In genomic region chr11:776459-777287, GRCh38 we compare ENCODE assay signal across 8 cellular contexts. TPM values are rescaled to one million over a fixed set of nuclear protein-coding genes. Genes with fewer than 3 reads are reported as not detected.
DNase-seq lines count a peak whose midpoint lies in the region; ATAC-seq and TF ChIP-seq lines count a peak whose summit lies in the region.

No MANE protein-coding gene starts in this region.

- TF ChIP-seq POLR2A in breast epithelium (IDR thresholded peaks at IDR 0.05), result no peak

- H3K4me3 ChIP-seq in GM12875 (ENCODE audit: low read depth, low read length) (peak overlapping the region; percentile 83), breast epithelium (peak overlapping the region; percentile 89 to 99 (median 96)), subcutaneous abdominal adipose tissue (ENCODE audit: low read depth in 1 of 5, low read length in 5 of 5) (peak overlapping the region in 4 of 5 donors; percentile 67 to 84 (median 77))

- H3K27me3 ChIP-seq in breast epithelium (no peaks in the 10 kb centered on the region), subcutaneous abdominal adipose tissue (ENCODE audit: control insufficient read depth in 5 of 5, insufficient read depth in 4 of 5, low read length in 5 of 5) (no peaks in the 10 kb centered on the region)

- ATAC-seq in HG02840 (IDR thresholded peaks at IDR 0.05; ENCODE audit: low FRiP score, unreplicated experiment), result peak; percentile 33
- ATAC-seq in left colon, result peak; percentile 45

- H3K9ac ChIP-seq in subcutaneous abdominal adipose tissue (ENCODE audit: low read length in 5 of 5), result peak overlapping the region in 4 of 5 donors; percentile 72 to 89 (median 82)

- DNase-seq in 8988T, result peak; percentile 91
- peak; percentile 24 for DNase-seq in NOMO-1 treated with DMSO at 0.1 percent for 48 hours (lab: John Stamatoyannopoulos, UW; ENCODE audit: unreplicated experiment)
- DNase-seq in breast epithelium (ENCODE audit: low spot score in 2 of 2), result no peak
- DNase-seq in left colon, result peak in 1 of 2 donors; percentile 57
- DNase-seq in globus pallidus (ENCODE audit: low spot score), result no peak

- H3K36me3 ChIP-seq in breast epithelium (no peaks in the 10 kb centered on the region), subcutaneous abdominal adipose tissue (ENCODE audit: control insufficient read depth in 5 of 5, insufficient read depth in 5 of 5, low read length in 5 of 5) (peaks cover 0 to 35% (median 22%) of the 10 kb centered on the region in 5 donors)

- H3K27ac ChIP-seq in breast epithelium (peak overlapping the region; percentile 81 to 89), subcutaneous abdominal adipose tissue (ENCODE audit: low read depth, low read length) (no peak overlapping the region)

- H3K9me3 ChIP-seq in breast epithelium, result no peaks in the 10 kb centered on the region
- H3K9me3 ChIP-seq in subcutaneous abdominal adipose tissue (ENCODE audit: control insufficient read depth in 5 of 5, low read length in 5 of 5), result no peaks in the 10 kb centered on the region

- intact Hi-C loops in breast epithelium (cut with DNase I; ENCODE audit: low total_unique reads), result loop anchor here (10.0 kb wide), 1 partner anchor 212 kb away; the partner anchor contains the start of genes LMNTD2 and RASSF7
- intact Hi-C loops in left colon (cut with DNase I, micrococcal nuclease), result no loop called here

- H3K4me1 ChIP-seq in breast epithelium, result peaks cover 7 to 12% of the 10 kb centered on the region in 2 donors
- peaks cover 3 to 54% (median 35%) of the 10 kb centered on the region in 5 donors for H3K4me1 ChIP-seq in subcutaneous abdominal adipose tissue (ENCODE audit: control insufficient read depth in 5 of 5, insufficient read depth in 5 of 5, low read length in 5 of 5)

- 0 out of 2 replicates have a peak, but pooled peaks have one; percentile 6 for TF ChIP-seq CTCF in GM12875 (IDR thresholded peaks at IDR 0.05; ENCODE audit: borderline replicate concordance, insufficient read depth, low read depth, low read length)
- TF ChIP-seq CTCF in breast epithelium (IDR thresholded peaks at IDR 0.05), result no peak

RNA-seq across cellular contexts. Expression of gene GATD1, which starts 0.6 kb away (rescaled TPM):
- total RNA-seq in breast epithelium, result 10 to 100 TPM in 2 of 3 donors, 1 to 10 TPM in 1; 9.9 to 17.4 (median 16.4) TPM
- total RNA-seq in left colon, result 10 to 100 TPM; 49.2 to 60.2 TPM

RNA-seq across cellular contexts. Expression of gene CEND1, which starts 13.2 kb away (rescaled TPM):
- total RNA-seq in breast epithelium (not detected), left colon (under 1 TPM in 1 of 2 donors, not detected in 1; 0.36 TPM)

RNA-seq across cellular contexts. Expression of gene SLC25A22, which starts 21.4 kb away (rescaled TPM):
- total RNA-seq in breast epithelium, result 10 to 100 TPM in 1 of 3 donors, 1 to 10 TPM in 2; 2.7 to 11.5 (median 4.7) TPM
- total RNA-seq in left colon, result 10 to 100 TPM; 16.0 to 16.8 TPM

RNA-seq across cellular contexts. Expression of gene PIDD1, which starts 28.4 kb away (rescaled TPM):
- 10 to 100 TPM; 10.2 to 17.3 (median 16.7) TPM for total RNA-seq in breast epithelium
- total RNA-seq in left colon, result 10 to 100 TPM; 20.0 to 25.8 TPM

RNA-seq across cellular contexts. Expression of gene TALDO1, which starts 29.4 kb away (rescaled TPM):
- total RNA-seq in breast epithelium (100 to 1,000 TPM; 137 to 239 (median 141) TPM), left colon (100 to 1,000 TPM; 159 to 186 TPM)

Comparison
In these comparisons a context has a peak if more than half of its experiments do, and no peak if none do; other contexts are left out.
1. DNase-seq: peak in 8988T (single experiment) and NOMO-1 treated with DMSO at 0.1 percent for 48 hours (single experiment); none in breast epithelium (0 of 2) and globus pallidus (single experiment).
2. Peak in every context shown above with its lines, with median percentiles within 50 percentile points of each other: H3K4me3 ChIP-seq.